6 cellular contexts compared by ENCODE assay signal in the genomic region with DNA sequence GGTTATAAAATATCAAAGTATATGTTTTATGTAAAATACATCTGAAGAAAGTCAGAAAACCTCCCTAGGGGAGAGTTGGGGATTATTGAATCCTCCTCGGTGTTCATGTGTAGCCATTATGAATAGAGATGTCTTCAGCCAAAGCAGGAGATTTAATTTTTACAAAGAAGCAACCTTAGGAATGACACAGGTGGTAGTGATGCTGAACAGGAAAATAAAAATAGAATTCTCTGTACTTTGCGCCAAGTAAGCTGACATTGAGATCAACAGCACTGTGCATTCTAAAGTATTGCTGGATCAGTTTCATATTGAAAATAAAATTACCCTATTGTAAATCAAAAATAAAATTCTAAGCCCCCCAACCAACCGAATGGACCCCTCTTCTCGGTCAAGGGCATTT.
"Had no signal": no experiment of that assay in that cellular context is flagged by ENCODE, and none has a peak within 500 bp of the region (broad histone marks: within the 10 kb centered on the region; RNA-seq: fewer than 3 reads in every experiment).

No MANE protein-coding gene starts in this region.

- H3K9me3 Mint-ChIP-seq: H9 had no signal

- H3K27ac Mint-ChIP-seq: GM23338, H9 had no signal

- DNase-seq: GM23248, GOT3, H7, H9, HCEC 1CT had no signal

- H3K4me3 Mint-ChIP-seq: GM23338, H9 had no signal
